In genomic region chr14:20680843-20681347, GRCh38 we compare ENCODE assay signal across 8 cellular contexts. TPM values are rescaled to one million over a fixed set of nuclear protein-coding genes. Genes with fewer than 3 reads are reported as not detected.
DNase-seq lines count a peak whose midpoint lies in the region; ATAC-seq and TF ChIP-seq lines count a peak whose summit lies in the region.

No MANE protein-coding gene starts in this region.

- no peaks in the 10 kb centered on the region for H3K27me3 Mint-ChIP-seq in activated CD4-positive, alpha-beta T cell treated with anti-CD3 and anti-CD28 coated beads, Interleukin-2, amount 10 ng/mL, durations not matched to agents 7 days and 5 days

- H3K4me3 ChIP-seq in brain microvascular endothelial cell (ENCODE audit: low read depth, low read length): peak overlapping the region; percentile 88
- H3K4me3 ChIP-seq in mucosa of stomach (ENCODE audit: low read length): peak overlapping the region; percentile 91

- peak overlapping the region; percentile 99 for H3K9ac ChIP-seq in mucosa of stomach (ENCODE audit: low read length)

- H3K36me3 Mint-ChIP-seq in activated CD4-positive, alpha-beta T cell treated with anti-CD3 and anti-CD28 coated beads, Interleukin-2, amount 10 ng/mL, durations not matched to agents 7 days and 5 days (ENCODE audit: low read depth): no peaks in the 10 kb centered on the region

- in situ Hi-C loops in brain microvascular endothelial cell (cut with HindIII; ENCODE audit: low pct_ligation_motif_present, low sequenced_read_pairs): no loop called here

- H3K27me3 ChIP-seq in brain microvascular endothelial cell (replicated peaks) (no peaks in the 10 kb centered on the region), mucosa of stomach (ENCODE audit: control insufficient read depth, insufficient read depth, low read length) (no peaks in the 10 kb centered on the region)

- no peak overlapping the region for H3K27ac Mint-ChIP-seq in activated CD4-positive, alpha-beta T cell treated with anti-CD3 and anti-CD28 coated beads, Interleukin-2, amount 10 ng/mL, durations not matched to agents 7 days and 5 days

- H3K4me1 ChIP-seq in mucosa of stomach (ENCODE audit: control insufficient read depth, insufficient read depth, low read length): peaks cover 20% of the 10 kb centered on the region

- peak; percentile 27 for ATAC-seq in HG02973 (IDR thresholded peaks at IDR 0.05; ENCODE audit: unreplicated experiment)
- no peak for ATAC-seq in omental fat pad (ENCODE audit: low FRiP score)
- no peak for ATAC-seq in HG02884 (IDR thresholded peaks at IDR 0.05; ENCODE audit: unreplicated experiment)
- no peak for ATAC-seq in GM19463 (IDR thresholded peaks at IDR 0.05; ENCODE audit: unreplicated experiment)

- peak overlapping the region; percentile 98 for H3K27ac ChIP-seq in brain microvascular endothelial cell

- CTCF ChIA-PET in activated CD4-positive, alpha-beta T cell treated with anti-CD3 and anti-CD28 coated beads, Interleukin-2, amount 10 ng/mL, durations not matched to agents 7 days and 5 days (lab: Charles Lee): interaction anchor here (0.5 to 7.3 kb wide), 15 partner anchors 10 to 1870 kb away, joined by 3 to 42 read pairs (median 5); no protein-coding TSS in a partner anchor

- TF ChIP-seq CTCF in brain microvascular endothelial cell (IDR thresholded peaks at IDR 0.05; ENCODE audit: low read depth, low read length, missing control alignments): no peak
- TF ChIP-seq CTCF in omental fat pad (IDR thresholded peaks at IDR 0.05): no peak

- H3K36me3 ChIP-seq in brain microvascular endothelial cell (replicated peaks) (no peaks in the 10 kb centered on the region), mucosa of stomach (ENCODE audit: control insufficient read depth, insufficient read depth, low read length) (no peaks in the 10 kb centered on the region)

- H3K9me3 Mint-ChIP-seq in activated CD4-positive, alpha-beta T cell treated with anti-CD3 and anti-CD28 coated beads, Interleukin-2, amount 10 ng/mL, durations not matched to agents 7 days and 5 days: no peaks in the 10 kb centered on the region

- peaks cover 10% of the 10 kb centered on the region for H3K4me1 Mint-ChIP-seq in activated CD4-positive, alpha-beta T cell treated with anti-CD3 and anti-CD28 coated beads, Interleukin-2, amount 10 ng/mL, durations not matched to agents 7 days and 5 days

- DNase-seq in activated CD4-positive, alpha-beta T cell treated with anti-CD3 and anti-CD28 coated beads for 48 hours: peak; percentile 60
- DNase-seq in activated CD4-positive, alpha-beta T cell treated with anti-CD3 and anti-CD28 coated beads, Interleukin-2, amount 10 ng/mL, durations not matched to agents 7 days and 5 days: no peak
- no peak for DNase-seq in brain microvascular endothelial cell
- DNase-seq in omental fat pad (ENCODE audit: low spot score): no peak

- no peak overlapping the region for H3K4me3 Mint-ChIP-seq in activated CD4-positive, alpha-beta T cell treated with anti-CD3 and anti-CD28 coated beads, Interleukin-2, amount 10 ng/mL, durations not matched to agents 7 days and 5 days

- no peaks in the 10 kb centered on the region for H3K9me3 ChIP-seq in mucosa of stomach (ENCODE audit: control insufficient read depth, low read length)

- POLR2A ChIA-PET in activated CD4-positive, alpha-beta T cell treated with anti-CD3 and anti-CD28 coated beads, Interleukin-2, amount 10 ng/mL, durations not matched to agents 7 days and 5 days (lab: Charles Lee): interaction anchor here (0.6 to 1.2 kb wide), 5 partner anchors 12 to 338 kb away, joined by 3 to 7 read pairs (median 4); partner anchors contain the start of gene PARP2

RNA-seq across cellular contexts. Expression of gene RNASE4, which starts 3.5 kb away (rescaled TPM):
- total RNA-seq in activated CD4-positive, alpha-beta T cell treated with anti-CD3 and anti-CD28 coated beads, Interleukin-2, amount 10 ng/mL, durations not matched to agents 7 days and 5 days: 1 to 10 TPM in 1 of 2 experiments, under 1 TPM in 1; 0.92 to 1.4 TPM
- 100 to 1,000 TPM; 115 to 280 (median 181) TPM for total RNA-seq in omental fat pad

RNA-seq across cellular contexts. Expression of gene ANG, which starts 7.7 kb away (rescaled TPM):
- 1 to 10 TPM in 1 of 2 experiments, under 1 TPM in 1; 0.89 to 1.6 TPM for total RNA-seq in activated CD4-positive, alpha-beta T cell treated with anti-CD3 and anti-CD28 coated beads, Interleukin-2, amount 10 ng/mL, durations not matched to agents 7 days and 5 days
- 100 to 1,000 TPM in 1 of 4 donors, 10 to 100 TPM in 3; 24.4 to 114 (median 45.6) TPM for total RNA-seq in omental fat pad

RNA-seq across cellular contexts. Expression of gene OR6S1, which starts 39.4 kb away (rescaled TPM):
- total RNA-seq in activated CD4-positive, alpha-beta T cell treated with anti-CD3 and anti-CD28 coated beads, Interleukin-2, amount 10 ng/mL, durations not matched to agents 7 days and 5 days: not detected
- total RNA-seq in omental fat pad: not detected

Comparison
In these comparisons a context has a peak if more than half of its experiments do, and no peak if none do; other contexts are left out.
1. RNA of gene RNASE4, which starts 3.5 kb away (total RNA-seq): 115 to 280 TPM in omental fat pad; 0.92 to 1.4 TPM in activated CD4-positive, alpha-beta T cell treated with anti-CD3 and anti-CD28 coated beads, Interleukin-2, amount 10 ng/mL, durations not matched to agents 7 days and 5 days; every median in the first group is over 10 times any median in the second.
2. RNA of gene ANG, which starts 7.7 kb away (total RNA-seq): 24.4 to 114 TPM in omental fat pad; 0.89 to 1.6 TPM in activated CD4-positive, alpha-beta T cell treated with anti-CD3 and anti-CD28 coated beads, Interleukin-2, amount 10 ng/mL, durations not matched to agents 7 days and 5 days; every median in the first group is over 4 times any median in the second.